Comparison of ENCODE assay signal across 29 cellular contexts in the genomic region with DNA sequence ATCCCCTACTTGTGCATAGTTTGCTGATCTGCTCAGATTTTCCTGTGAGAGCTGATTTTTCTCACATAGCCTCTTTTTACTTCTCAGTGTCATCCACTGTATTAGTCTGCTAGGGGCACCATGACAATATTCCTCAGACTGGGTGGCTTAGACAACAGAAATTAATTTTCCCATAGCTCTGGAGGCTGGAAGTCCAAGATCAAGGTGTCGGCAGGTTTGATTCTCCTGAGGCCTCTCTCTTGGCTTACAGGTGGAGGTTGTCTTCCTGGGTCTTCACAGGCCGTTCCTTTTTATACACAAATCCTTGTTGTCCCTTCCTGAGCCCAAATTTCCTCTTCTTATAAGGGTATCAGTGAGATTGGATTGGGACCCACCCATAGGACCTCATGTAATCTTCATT.
"Had no signal": no experiment of that assay in that cellular context is flagged by ENCODE, and none has a peak within 500 bp of the region (broad histone marks: within the 10 kb centered on the region; RNA-seq: fewer than 3 reads in every experiment).

No MANE protein-coding gene starts in this region.

- H3K4me1 Mint-ChIP-seq: endodermal cell had no signal

- H3K9me3 ChIP-seq: ascending aorta had no signal

- H3K4me3 Mint-ChIP-seq: activated CD8-positive, alpha-beta memory T cell treated with anti-CD3 and anti-CD28 coated beads, Interleukin-2, amount 10 ng/mL, durations not matched to agents 7 days and 5 days; activated CD8-positive, alpha-beta T cell treated with anti-CD3 and anti-CD28 coated beads, Interleukin-2, amount 10 ng/mL, durations not matched to agents 7 days and 5 days; activated naive CD4-positive, alpha-beta T cell treated with anti-CD3 and anti-CD28 coated beads, Interleukin-2, amount 10 ng/mL, durations not matched to agents 7 days and 5 days; activated naive CD8-positive, alpha-beta T cell treated with anti-CD3 and anti-CD28 coated beads, Interleukin-2, amount 10 ng/mL, durations not matched to agents 7 days and 5 days; central memory CD8-positive, alpha-beta T cell; dendritic cell treated with granulocyte-macrophage colony-stimulating factor and Interleukin-4, amounts not matched to agents 40 ng/mL and 50 ng/mL, for 4 days; endodermal cell; T-helper 17 cell; T-helper 2 cell treated with Interferon-gamma antibody and Interleukin-4, amounts not matched to agents 5 μg/mL and 100 μg/mL, for 36 hours; WTC11 had no signal

- H3K36me3 Mint-ChIP-seq: activated naive CD4-positive, alpha-beta T cell treated with anti-CD3 and anti-CD28 coated beads, Interleukin-2, amount 50 U/mL, for 72 hours; WTC11 had no signal

- H3K9me3 Mint-ChIP-seq: activated naive CD4-positive, alpha-beta T cell treated with anti-CD3 and anti-CD28 coated beads, Interleukin-2, amount 10 ng/mL, durations not matched to agents 7 days and 5 days; activated naive CD4-positive, alpha-beta T cell treated with anti-CD3 and anti-CD28 coated beads, Interleukin-2, amount 50 U/mL, for 72 hours; activated naive CD8-positive, alpha-beta T cell treated with anti-CD3 and anti-CD28 coated beads, Interleukin-2, amount 10 ng/mL, durations not matched to agents 7 days and 5 days; central memory CD8-positive, alpha-beta T cell; dendritic cell treated with granulocyte-macrophage colony-stimulating factor and Interleukin-4, amounts not matched to agents 40 ng/mL and 50 ng/mL, for 4 days; endodermal cell; T-helper 2 cell treated with Interferon-gamma antibody and Interleukin-4, amounts not matched to agents 5 μg/mL and 100 μg/mL, for 36 hours; WTC11 had no signal

- H3K4me3 ChIP-seq: ascending aorta, coronary artery, dorsolateral prefrontal cortex had no signal

- H3K27me3 Mint-ChIP-seq: activated CD8-positive, alpha-beta memory T cell treated with anti-CD3 and anti-CD28 coated beads, Interleukin-2, amount 10 ng/mL, durations not matched to agents 7 days and 5 days; activated naive CD4-positive, alpha-beta T cell treated with anti-CD3 and anti-CD28 coated beads, Interleukin-2, amount 10 ng/mL, durations not matched to agents 7 days and 5 days; activated naive CD8-positive, alpha-beta T cell treated with anti-CD3 and anti-CD28 coated beads, Interleukin-2, amount 10 ng/mL, durations not matched to agents 7 days and 5 days; central memory CD8-positive, alpha-beta T cell; dendritic cell treated with granulocyte-macrophage colony-stimulating factor and Interleukin-4, amounts not matched to agents 40 ng/mL and 50 ng/mL, for 4 days; T-helper 17 cell had no signal

- H3K36me3 ChIP-seq: ascending aorta, brain microvascular endothelial cell had no signal

- DNase-seq: activated CD4-positive, alpha-beta T cell treated with anti-CD3 and anti-CD28 coated beads for 48 hours; activated CD4-positive, alpha-beta T cell treated with anti-CD3 and anti-CD28 coated beads, Interleukin-2, amount 50 U/mL, for 1 hour; activated CD4-positive, alpha-beta T cell treated with anti-CD3 and anti-CD28 coated beads, Interleukin-2, amount 50 U/mL, for 48 hours; activated CD8-positive, alpha-beta memory T cell treated with anti-CD3 and anti-CD28 coated beads, Interleukin-2, amount 10 ng/mL, durations not matched to agents 7 days and 5 days; activated CD8-positive, alpha-beta memory T cell treated with anti-CD3 and anti-CD28 coated beads, Interleukin-2, amount 50 U/mL, for 4 hours; activated CD8-positive, alpha-beta T cell treated with anti-CD3 and anti-CD28 coated beads, Interleukin-2, amount 10 ng/mL, durations not matched to agents 7 days and 5 days; activated gamma-delta T cell; activated naive CD4-positive, alpha-beta T cell; activated naive CD4-positive, alpha-beta T cell treated with anti-CD3 and anti-CD28 coated beads, Interleukin-2, amount 10 ng/mL, durations not matched to agents 7 days and 5 days; activated naive CD8-positive, alpha-beta T cell treated with anti-CD3 and anti-CD28 coated beads, Interleukin-2, amount 10 ng/mL, durations not matched to agents 7 days and 5 days; activated T-cell treated with anti-CD3 and anti-CD28 coated beads, Interleukin-2, amount 50 U/mL, for 1 hour; activated T-cell treated with anti-CD3 and anti-CD28 coated beads, Interleukin-2, amount 50 U/mL, for 48 hours; effector memory CD4-positive, alpha-beta T cell; endodermal cell; head of caudate nucleus; hippocampal formation; T-helper 17 cell; T1000 had no signal

- H3K27ac ChIP-seq: ascending aorta, brain microvascular endothelial cell, coronary artery had no signal

- ATAC-seq: activated CD8-positive, alpha-beta memory T cell treated with anti-CD3 and anti-CD28 coated beads, Interleukin-2, amount 10 ng/mL, durations not matched to agents 7 days and 5 days; activated CD8-positive, alpha-beta T cell treated with anti-CD3 and anti-CD28 coated beads, Interleukin-2, amount 10 ng/mL, durations not matched to agents 7 days and 5 days; activated naive CD4-positive, alpha-beta T cell treated with anti-CD3 and anti-CD28 coated beads, Interleukin-2, amount 50 U/mL, for 72 hours; esophagus mucosa; T-helper 17 cell; WTC11 had no signal

- H3K27ac Mint-ChIP-seq: activated CD8-positive, alpha-beta memory T cell treated with anti-CD3 and anti-CD28 coated beads, Interleukin-2, amount 10 ng/mL, durations not matched to agents 7 days and 5 days; activated CD8-positive, alpha-beta T cell treated with anti-CD3 and anti-CD28 coated beads, Interleukin-2, amount 10 ng/mL, durations not matched to agents 7 days and 5 days; activated naive CD4-positive, alpha-beta T cell treated with anti-CD3 and anti-CD28 coated beads, Interleukin-2, amount 10 ng/mL, durations not matched to agents 7 days and 5 days; activated naive CD4-positive, alpha-beta T cell treated with anti-CD3 and anti-CD28 coated beads, Interleukin-2, amount 50 U/mL, for 72 hours; activated naive CD8-positive, alpha-beta T cell treated with anti-CD3 and anti-CD28 coated beads, Interleukin-2, amount 10 ng/mL, durations not matched to agents 7 days and 5 days; dendritic cell treated with granulocyte-macrophage colony-stimulating factor and Interleukin-4, amounts not matched to agents 40 ng/mL and 50 ng/mL, for 4 days; endodermal cell; T-helper 17 cell; T-helper 2 cell treated with Interferon-gamma antibody and Interleukin-4, amounts not matched to agents 5 μg/mL and 100 μg/mL, for 36 hours; WTC11 had no signal

- FAIRE-seq: frontal cortex had no signal

- H3K27me3 ChIP-seq: ascending aorta, brain microvascular endothelial cell, dorsolateral prefrontal cortex had no signal
